In genomic region chr1:32014199-32014936, GRCh38 we compare ENCODE assay signal across 8 cellular contexts. TPM values are rescaled to one million over a fixed set of nuclear protein-coding genes. Genes with fewer than 3 reads are reported as not detected.
DNase-seq lines count a peak whose midpoint lies in the region; ATAC-seq lines count a peak whose summit lies in the region.

No MANE protein-coding gene starts in this region.

- H3K9ac ChIP-seq in adipocyte (ENCODE audit: low read length), result peak overlapping the region; percentile 100

- peak overlapping the region; percentile 71 to 98 for H3K27ac ChIP-seq in aorta (ENCODE audit: low read depth in 1 of 2, low read length in 2 of 2)

- H3K4me1 ChIP-seq in adipocyte (ENCODE audit: control insufficient read depth, insufficient read depth, low read length) (peaks cover 27% of the 10 kb centered on the region), aorta (ENCODE audit: control insufficient read depth in 1 of 2, insufficient read depth in 2 of 2, low read length in 2 of 2) (peaks cover 0 to 6% of the 10 kb centered on the region in 2 donors)

- ATAC-seq in GM18867 (IDR thresholded peaks at IDR 0.05; ENCODE audit: unreplicated experiment), result peak; percentile 29
- ATAC-seq in HG03159 (IDR thresholded peaks at IDR 0.05; ENCODE audit: unreplicated experiment), result peak; percentile 19
- peak; percentile 34 to 38 for ATAC-seq in left cardiac atrium
- ATAC-seq in aorta (ENCODE audit: low FRiP score), result peak; percentile 63

- intact Hi-C loops in left cardiac atrium (cut with DNase I) (no loop called here), aorta (cut with DNase I) (loop anchor here (5.0 to 10.0 kb wide), 2 partner anchors 48 to 50 kb away; no protein-coding TSS in a partner anchor)

- H3K4me3 ChIP-seq in adipocyte (ENCODE audit: low read length), result peak overlapping the region; percentile 89
- peak overlapping the region; percentile 82 to 85 for H3K4me3 ChIP-seq in aorta (ENCODE audit: low read length in 2 of 2)

- DNase-seq in AG20443 (ENCODE audit: low spot score), result peak; percentile 67
- peak; percentile 57 for DNase-seq in RPMI8226
- DNase-seq in adipocyte (ENCODE audit: low read depth), result peak; percentile 73
- DNase-seq in left cardiac atrium, result peak; percentile 66
- DNase-seq in pons (ENCODE audit: low spot score), result peak; percentile 55
- peak; percentile 74 to 83 for DNase-seq in aorta

- H3K27me3 ChIP-seq in adipocyte (replicated peaks; ENCODE audit: control insufficient read depth, insufficient read depth, low read length) (no peaks in the 10 kb centered on the region), aorta (ENCODE audit: control insufficient read depth in 1 of 2, insufficient read depth in 2 of 2, low read length in 1 of 2) (no peaks in the 10 kb centered on the region)

- H3K9me3 ChIP-seq in adipocyte (ENCODE audit: control insufficient read depth, low read length) (no peaks in the 10 kb centered on the region), aorta (ENCODE audit: control insufficient read depth, low read length) (no peaks in the 10 kb centered on the region)

- H3K36me3 ChIP-seq in adipocyte (ENCODE audit: control insufficient read depth, insufficient read depth, low read length, severe bottlenecking), result peaks cover 4% of the 10 kb centered on the region
- no peaks in the 10 kb centered on the region for H3K36me3 ChIP-seq in aorta (ENCODE audit: control insufficient read depth in 1 of 2, insufficient read depth in 2 of 2, low read length in 1 of 2)

- WGBS in aorta, 2 donors, result 0 to 1% methylated on average over 45 to 54 of the region's 54 CpGs

RNA-seq across cellular contexts. Expression of gene KHDRBS1, which starts 0.7 kb away (rescaled TPM):
- total RNA-seq in left cardiac atrium, result 10 to 100 TPM; 57.2 to 76.6 TPM
- 10 to 100 TPM; 84.9 to 91.2 TPM for total RNA-seq in aorta
- 10 to 100 TPM; 57.0 to 61.8 TPM for polyA plus RNA-seq in aorta

RNA-seq across cellular contexts. Expression of gene TMEM39B, which starts 58.4 kb away (rescaled TPM):
- total RNA-seq in left cardiac atrium (1 to 10 TPM; 8.2 to 9.5 TPM), aorta (10 to 100 TPM; 14.1 to 21.1 TPM)
- polyA plus RNA-seq in aorta, result 10 to 100 TPM in 1 of 2 donors, 1 to 10 TPM in 1; 3.5 to 16.6 TPM

Comparison
In these comparisons a context has a peak if more than half of its experiments do, and no peak if none do; other contexts are left out.
1. Peak in every context shown above with its lines: DNase-seq, ATAC-seq, H3K4me3 ChIP-seq and H3K27ac ChIP-seq.
2. intact Hi-C loops: an anchor here in aorta (5.0 to 10.0 kb wide); none called in left cardiac atrium.